8 cellular contexts compared by ENCODE assay signal in the genomic region with DNA sequence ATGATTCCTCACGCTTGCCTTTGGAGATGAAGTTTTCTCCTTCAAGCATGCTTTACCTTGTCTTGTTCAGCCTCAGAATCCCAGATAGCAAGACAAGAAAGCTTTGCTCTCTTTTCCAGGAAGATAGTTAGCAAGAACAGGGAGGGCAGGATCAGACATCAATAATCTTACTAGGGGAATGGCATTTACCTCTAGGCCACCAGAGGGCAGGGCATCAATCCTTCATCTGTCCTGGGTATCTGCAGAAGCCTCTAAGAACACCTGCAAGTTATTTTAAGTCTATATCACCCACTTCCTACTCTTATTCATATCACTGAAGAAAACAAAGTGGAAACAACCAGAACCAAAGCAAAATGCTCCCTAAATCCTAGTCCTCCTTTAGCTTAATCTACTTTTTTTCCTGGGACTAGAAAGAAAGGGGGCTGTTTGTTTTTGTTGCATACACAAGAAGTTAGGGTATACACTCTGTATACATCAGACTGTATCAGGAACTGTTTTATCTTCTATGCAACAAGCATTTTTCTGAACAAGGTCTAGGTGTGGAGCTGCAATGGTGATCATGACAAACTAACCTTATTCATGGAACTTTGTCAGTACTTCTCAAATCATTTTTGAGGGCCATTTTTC.
A peak's percentile ranks its signal among the peaks of the same experiment; 100 is the strongest.
DNase-seq lines count a peak whose midpoint lies in the region; ATAC-seq and TF ChIP-seq lines count a peak whose summit lies in the region.
"Had no signal": no experiment of that assay in that cellular context is flagged by ENCODE, and none has a peak within 500 bp of the region (broad histone marks: within the 10 kb centered on the region; RNA-seq: fewer than 3 reads in every experiment).

No MANE protein-coding gene starts in this region.

- no peaks in the 10 kb centered on the region for H4K20me1 ChIP-seq in smooth muscle cell (ENCODE audit: low read depth)

- no peak overlapping the region for H3K9ac ChIP-seq in smooth muscle cell (ENCODE audit: low read depth)

- H3K4me1 ChIP-seq in smooth muscle cell (ENCODE audit: low read depth), result no peaks in the 10 kb centered on the region
- H3K4me1 ChIP-seq: SJSA1 had no signal

- H3K79me2 ChIP-seq in smooth muscle cell (ENCODE audit: low read depth), result no peaks in the 10 kb centered on the region

- H3K4me3 ChIP-seq in smooth muscle cell, result no peak overlapping the region
- H3K4me3 ChIP-seq: SJSA1 had no signal

- ATAC-seq in HG02759 (IDR thresholded peaks at IDR 0.05; ENCODE audit: unreplicated experiment), result peak; percentile 75

- no peaks in the 10 kb centered on the region for H3K9me3 ChIP-seq in smooth muscle cell (replicated peaks; ENCODE audit: low read depth)
- H3K9me3 ChIP-seq: SJSA1 had no signal

- in situ Hi-C loops in GM13976 (cut with MboI; ENCODE audit: low sequenced_read_pairs, unreplicated experiment), result no loop called here

- no peak overlapping the region for H3K27ac ChIP-seq in smooth muscle cell (ENCODE audit: low read depth)
- H3K27ac ChIP-seq: SJSA1 had no signal

- no peak overlapping the region for H3K4me2 ChIP-seq in smooth muscle cell

- WGBS in smooth muscle cell (ENCODE audit: low lambda C conversion rate), result 31% methylated on average over 1 of the region's 1 CpG

- H3K36me3 ChIP-seq in smooth muscle cell (ENCODE audit: low read depth), result no peaks in the 10 kb centered on the region
- H3K36me3 ChIP-seq: SJSA1 had no signal

- no peaks in the 10 kb centered on the region for H3K27me3 ChIP-seq in smooth muscle cell (ENCODE audit: low read depth)
- H3K27me3 ChIP-seq: SJSA1 had no signal

- TF ChIP-seq CTCF in GM13976 (IDR thresholded peaks at IDR 0.05; ENCODE audit: borderline replicate concordance, control extremely low read depth, extremely low read depth, insufficient read depth, missing control alignments) (peak; percentile 43), smooth muscle cell (IDR thresholded peaks at IDR 0.05; ENCODE audit: borderline replicate concordance, insufficient read depth, poor library complexity, severe bottlenecking) (peak; percentile 69)

- H3F3A ChIP-seq in smooth muscle cell (ENCODE audit: low read depth), result no peaks in the 10 kb centered on the region

- DNase-seq in GM13976 (ENCODE audit: low spot score) (peak; percentile 1), NCI-H226 (peak; percentile 1), ecto neural progenitor cell (ENCODE audit: low spot score) (peak; percentile 52), smooth muscle cell (lab: John Stamatoyannopoulos, UW; ENCODE audit: unreplicated experiment) (no peak)
- no peak for DNase-seq in activated naive CD4-positive, alpha-beta T cell treated with anti-CD3 and anti-CD28 coated beads, Interleukin-2, amount 50 U/mL, for 16 hours
- DNase-seq in stimulated activated CD4-positive, alpha-beta T cell treated with anti-CD3 and anti-CD28 coated beads, Interleukin-2, amount 100 ng/mL, for 48 hours, result no peak

- H2AFZ ChIP-seq in smooth muscle cell (ENCODE audit: low read depth), result no peak overlapping the region

Comparison
In these comparisons a context has a peak if more than half of its experiments do, and no peak if none do; other contexts are left out.
1. DNase-seq: peak in GM13976 (single experiment), NCI-H226 (single experiment) and ecto neural progenitor cell (single experiment); none in smooth muscle cell (single experiment), activated naive CD4-positive, alpha-beta T cell treated with anti-CD3 and anti-CD28 coated beads, Interleukin-2, amount 50 U/mL, for 16 hours (single experiment) and stimulated activated CD4-positive, alpha-beta T cell treated with anti-CD3 and anti-CD28 coated beads, Interleukin-2, amount 100 ng/mL, for 48 hours (0 of 2).